Comparison of ENCODE assay signal across 8 cellular contexts in the genomic region with DNA sequence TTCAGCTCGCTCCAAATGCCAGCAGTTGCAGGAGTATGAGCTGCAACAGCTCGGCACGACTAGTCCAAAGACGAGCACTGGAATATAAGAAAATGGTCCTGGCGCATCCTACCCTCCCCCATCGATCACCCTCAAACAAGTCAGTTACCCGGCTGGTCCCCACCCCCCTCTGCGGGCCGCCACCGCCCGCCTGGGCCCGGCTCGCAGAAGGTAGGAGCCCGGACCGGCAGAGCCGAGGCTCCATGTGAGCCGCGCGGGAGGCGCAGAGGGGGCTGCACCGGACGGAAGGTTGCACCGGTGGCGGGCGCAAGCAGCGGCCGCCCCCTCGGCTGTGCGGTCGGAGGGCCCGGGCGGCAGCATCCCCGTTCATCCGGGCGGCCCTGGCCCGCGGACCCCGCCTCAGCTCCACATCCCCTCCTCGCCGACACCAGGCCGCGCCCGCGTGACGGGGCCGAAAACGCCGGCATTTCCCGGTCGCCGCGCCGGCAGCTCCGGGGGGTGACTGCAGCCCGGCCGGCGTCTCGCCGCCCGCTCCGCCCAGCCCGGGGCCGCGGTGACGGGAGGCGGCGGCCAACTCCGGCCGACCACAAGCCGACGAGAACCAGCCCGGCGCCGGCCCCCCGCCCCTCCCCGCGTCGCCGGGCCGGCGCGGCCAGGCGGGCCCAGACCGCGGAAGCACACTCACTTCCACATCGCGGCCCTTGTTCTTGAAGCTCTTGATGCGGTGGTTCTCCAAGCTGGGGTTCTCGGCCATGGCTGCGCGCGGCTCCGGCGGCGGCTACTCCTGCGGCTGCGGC. TPM values are rescaled to one million over a fixed set of nuclear protein-coding genes. Genes with fewer than 3 reads are reported as not detected.
DNase-seq lines count a peak whose midpoint lies in the region; ATAC-seq, FAIRE-seq and TF ChIP-seq lines count a peak whose summit lies in the region.

No MANE protein-coding gene starts in this region.

- H3K4me2 ChIP-seq in GM12878 (ENCODE audit: control insufficient read depth, insufficient read depth) = peak overlapping the region; percentile 88

- H2AFZ ChIP-seq in GM12878 (ENCODE audit: control insufficient read depth, low read depth, low read length) = peak overlapping the region; percentile 79

- WGBS in GM12878 (ENCODE audit: insufficient coverage, insufficient replicate concordance, low lambda C conversion rate, missing lambda C conversion rate) = 1% methylated on average over 55 of the region's 97 CpGs

- ATAC-seq in GM19467 (IDR thresholded peaks at IDR 0.05; ENCODE audit: unreplicated experiment) (peak; percentile 21), GM12878 (peak; percentile 35)

- in situ Hi-C loops in GM12878 (cut with MboI) = no loop called here

- intact Hi-C loops in Calu3 (cut with micrococcal nuclease; ENCODE audit: unreplicated experiment) (loop anchor here (2.0 to 5.0 kb wide), 2 partner anchors 55 to 101 kb away; a partner anchor contains a TSS), GM12878 (cut with micrococcal nuclease; ENCODE audit: unreplicated experiment) (loop anchor here (2.0 to 10.0 kb wide), 4 partner anchors 101 to 1100 kb away; a partner anchor contains a TSS)

- TF ChIP-seq CTCF in Calu3 (IDR thresholded peaks at IDR 0.05; ENCODE audit: unreplicated experiment) (no peak), GM12878 (IDR thresholded peaks at IDR 0.05 in 2 of 3, conservative IDR thresholded peaks at IDR 0.05 in 1 of 3; ENCODE audit: control insufficient read depth in 2 of 3, extremely low read depth in 1 of 3, insufficient read depth in 1 of 3, low read depth in 3 of 3, low read length in 3 of 3) (no peak)

- no peak for TF ChIP-seq EP300 in GM12878 (IDR thresholded peaks at IDR 0.05; ENCODE audit: borderline replicate concordance in 1 of 2, control insufficient read depth in 1 of 2, low read depth in 2 of 2, low read length in 2 of 2)

- peaks cover 27% of the 10 kb centered on the region for H3K36me3 Mint-ChIP-seq in Calu3 (ENCODE audit: insufficient read depth, unreplicated experiment)

- H3K4me3 ChIP-seq in GM12878 (peak overlapping the region; percentile 91), iPS-18a (ENCODE audit: low read length) (peak overlapping the region; percentile 96), skeletal muscle tissue (ENCODE audit: low read length in 3 of 3) (peak overlapping the region; percentile 78 to 95 (median 82))

- H3K36me3 ChIP-seq in GM12878 (ENCODE audit: control insufficient read depth in 2 of 2, insufficient read depth in 2 of 2, low read length in 1 of 2) = no peaks in the 10 kb centered on the region
- peaks cover 3% of the 10 kb centered on the region for H3K36me3 ChIP-seq in iPS-18a (ENCODE audit: control insufficient read depth, low read depth, low read length)
- H3K36me3 ChIP-seq in skeletal muscle tissue (ENCODE audit: control insufficient read depth in 3 of 3, insufficient read depth in 3 of 3, low read length in 3 of 3) = no peaks in the 10 kb centered on the region

- peak overlapping the region; percentile 65 for H3K27ac Mint-ChIP-seq in Calu3 (ENCODE audit: unreplicated experiment)

- H3K79me2 ChIP-seq in GM12878 (ENCODE audit: control insufficient read depth, insufficient read depth, low read length) = peaks cover 46% of the 10 kb centered on the region

- POLR2A ChIA-PET in GM12878 (lab: Charles Lee) = interaction anchor here (0.5 to 1.4 kb wide), 7 partner anchors 15 to 1120 kb away, joined by 3 to 8 read pairs (median 4); a partner anchor contains a TSS

- H3K27me3 Mint-ChIP-seq in Calu3 (ENCODE audit: unreplicated experiment) = no peaks in the 10 kb centered on the region

- no TSS peak for BruUV-seq in Calu3 (replicated peaks; lab: Mats Ljungman, UMichigan)
- BruUV-seq in GM12878 (replicated peaks; lab: Mats Ljungman, UMichigan) = no TSS peak

- peaks cover 6% of the 10 kb centered on the region for H3K4me1 ChIP-seq in GM12878 (ENCODE audit: control insufficient read depth, insufficient read depth, low read length)
- H3K4me1 ChIP-seq in iPS-18a (ENCODE audit: control insufficient read depth, low read depth, low read length) = peaks cover 11% of the 10 kb centered on the region
- H3K4me1 ChIP-seq in skeletal muscle tissue (ENCODE audit: control insufficient read depth in 3 of 3, insufficient read depth in 3 of 3, low read length in 3 of 3) = peaks cover 20 to 24% (median 22%) of the 10 kb centered on the region in 3 donors

- peak; percentile 28 for DNase-seq in Calu3
- peak; percentile 18 for DNase-seq in HTR-8/SVneo (ENCODE audit: insufficient read length, low spot score)
- DNase-seq in T1000 (lab: John Stamatoyannopoulos, UW) = peak; percentile 31
- DNase-seq in GM12878 (ENCODE audit: low read depth, low spot score) = no peak
- no peak for DNase-seq in kidney tubule cell (ENCODE audit: low spot score)

- H3K27ac ChIP-seq in GM12878 (ENCODE audit: control insufficient read depth, insufficient read depth) = peak overlapping the region; percentile 83
- peak overlapping the region; percentile 36 for H3K27ac ChIP-seq in iPS-18a (ENCODE audit: low read length)
- peak overlapping the region; percentile 93 for H3K27ac ChIP-seq in skeletal muscle tissue (ENCODE audit: low read depth, low read length)

- FAIRE-seq in HTR-8/SVneo (lab: Jason Lieb, UNC) = no peak
- no peak for FAIRE-seq in GM12878 (lab: Jason Lieb, UNC)

- H3K27me3 ChIP-seq in GM12878 (replicated peaks in 1 of 2; ENCODE audit: control insufficient read depth in 2 of 2, insufficient read depth in 2 of 2, low read length in 1 of 2) (no peaks in the 10 kb centered on the region), iPS-18a (ENCODE audit: control insufficient read depth, insufficient read depth, low read length) (no peaks in the 10 kb centered on the region), skeletal muscle tissue (ENCODE audit: control insufficient read depth in 3 of 3, insufficient read depth in 3 of 3, low read length in 3 of 3) (no peaks in the 10 kb centered on the region)

- CTCF ChIA-PET in Calu3 (lab: Charles Lee) = no interaction called here
- CTCF ChIA-PET in GM12878 (lab: Yijun Ruan, JAX) = interaction anchor here (0.9 to 4.5 kb wide), 26 partner anchors 10 to 544 kb away, joined by 3 to 53 read pairs (median 5); a partner anchor contains a TSS

- peak overlapping the region; percentile 79 for H3K4me3 Mint-ChIP-seq in Calu3 (ENCODE audit: low read depth, unreplicated experiment)

- peak; percentile 70 for TF ChIP-seq POLR2A in GM12878 (IDR thresholded peaks at IDR 0.05; ENCODE audit: low read depth, low read length)

- TF ChIP-seq RAD21 in GM12878 (IDR thresholded peaks at IDR 0.05; ENCODE audit: insufficient read depth, low read depth, low read length) = no peak

- H3K9me3 Mint-ChIP-seq in Calu3 (ENCODE audit: low read depth, unreplicated experiment) = no peaks in the 10 kb centered on the region

- H4K20me1 ChIP-seq in GM12878 (ENCODE audit: control insufficient read depth, insufficient read depth) = no peaks in the 10 kb centered on the region

- H3K9ac ChIP-seq in GM12878 (ENCODE audit: control insufficient read depth, insufficient read depth, low read length) = peak overlapping the region; percentile 71
- H3K9ac ChIP-seq in iPS-18a (ENCODE audit: low read length) = peak overlapping the region; percentile 81
- peak overlapping the region; percentile 86 to 91 (median 87) for H3K9ac ChIP-seq in skeletal muscle tissue (ENCODE audit: low read depth in 1 of 3, low read length in 3 of 3)

- H3K9me3 ChIP-seq in GM12878 (replicated peaks; ENCODE audit: control insufficient read depth, insufficient read depth, low read length) (no peaks in the 10 kb centered on the region), iPS-18a (ENCODE audit: control insufficient read depth, low read depth, low read length) (no peaks in the 10 kb centered on the region), skeletal muscle tissue (ENCODE audit: control insufficient read depth in 3 of 3, low read length in 3 of 3) (no peaks in the 10 kb centered on the region)

- SMC1A ChIA-PET in GM12878 (lab: Charles Lee; ENCODE audit: uncharacterized antibody, unreplicated experiment) = interaction anchor here (0.8 to 5.5 kb wide), 11 partner anchors 10 to 163 kb away, joined by 3 to 45 read pairs (median 8); a partner anchor contains a TSS

- peaks cover 20% of the 10 kb centered on the region for H3K4me1 Mint-ChIP-seq in Calu3 (ENCODE audit: low read depth, unreplicated experiment)

- RAD21 ChIA-PET in GM12878 (lab: Charles Lee; ENCODE audit: unreplicated experiment) = interaction anchor here (1.0 to 2.9 kb wide), 8 partner anchors 10 to 1123 kb away, joined by 3 to 14 read pairs (median 4); a partner anchor contains a TSS

TF ChIP-seq in GM12878, 131 proteins besides CTCF, POLR2A, EP300 and RAD21 (continues in another document):
- TF ChIP-seq SUZ12 (IDR thresholded peaks at IDR 0.05; ENCODE audit: unreplicated experiment) = no peak

RNA-seq across cellular contexts. Expression of a gene that starts 0.5 kb away (rescaled TPM):
- 19.3 and 23.1 TPM in 2 replicates for total RNA-seq in Calu3 (2022)
- 12.7 and 13.5 TPM in 2 replicates for total RNA-seq in GM12878 (2013; cell fraction: nucleolus; rRNA removed)
- 23.7 and 27.6 TPM in 2 replicates for total RNA-seq in GM12878 (2014; rRNA removed)
- 32.8 TPM in 2 replicates for total RNA-seq in GM12878 (2014; rRNA removed; fragmentation: Illumina TruSeq; extraction: Trizol)
- 45.9 and 46.9 TPM in 2 replicates for total RNA-seq in GM12878 (2021)
- 12.1 TPM for polyA plus RNA-seq in GM12878 (2011; ENCODE audit: low read depth)
- 29.4 and 38.3 TPM in 2 replicates for polyA plus RNA-seq in GM12878 (2011; rRNA removed)
- 17.4 and 20.3 TPM in 2 replicates for polyA plus RNA-seq in GM12878 (2011; cell fraction: cytosol; rRNA removed)
- polyA plus RNA-seq in GM12878 (2011; cell fraction: nucleus; rRNA removed) = 11.1 and 16.1 TPM in 2 replicates
- 16.3 and 19.0 TPM in 2 replicates for polyA plus RNA-seq in GM12878 (2012)
- 50.5 and 64.0 TPM in 2 replicates for polyA plus RNA-seq in GM12878 (2014; fragmentation: Illumina TruSeq; extraction: Trizol)
- 10 to 100 TPM; 23.3 to 27.5 TPM for polyA plus RNA-seq in GM12878 (2014; fragmentation: Nextera tagmentation; extraction: Ambion mirVana)
- 20.0 and 23.3 TPM in 2 replicates for polyA plus RNA-seq in GM12878 (2014; rRNA removed)
- 10 to 100 TPM; 36.4 to 37.3 TPM for polyA plus RNA-seq in GM12878 (2016; fragmentation: Nextera tagmentation; extraction: Ambion mirVana)
- polyA minus RNA-seq in GM12878 (2011; rRNA and poly(A)+ RNA removed) = 31.0 and 43.8 TPM in 2 replicates
- polyA minus RNA-seq in GM12878 (2011; cell fraction: cytosol; rRNA and poly(A)+ RNA removed) = 15.8 and 24.4 TPM in 2 replicates
- 5.6 and 10.4 TPM in 2 replicates for polyA minus RNA-seq in GM12878 (2011; cell fraction: nucleus; rRNA and poly(A)+ RNA removed)
- total RNA-seq in skeletal muscle tissue = 23.0 TPM

Comparison
In these comparisons a context has a peak if more than half of its experiments do, and no peak if none do; other contexts are left out.
1. DNase-seq: peak in Calu3 (single experiment), HTR-8/SVneo (single experiment) and T1000 (single experiment); none in GM12878 (single experiment) and kidney tubule cell (single experiment).
2. H3K27ac ChIP-seq: peak in every context shown above with its lines; median percentile 93 in skeletal muscle tissue; 83 in GM12878; 36 in iPS-18a.
3. Peak in every context shown above with its lines, with median percentiles within 50 percentile points of each other: H3K4me3 ChIP-seq and H3K9ac ChIP-seq.